In genomic region chr13:114101325-114101821, GRCh38 we compare ENCODE assay signal across 10 cellular contexts. TPM values are rescaled to one million over a fixed set of nuclear protein-coding genes. Genes with fewer than 3 reads are reported as not detected.
A peak's percentile ranks its signal among the peaks of the same experiment; 100 is the strongest.
DNase-seq lines count a peak whose midpoint lies in the region; ATAC-seq, FAIRE-seq and TF ChIP-seq lines count a peak whose summit lies in the region.
"Had no signal": no experiment of that assay in that cellular context is flagged by ENCODE, and none has a peak within 500 bp of the region (broad histone marks: within the 10 kb centered on the region; RNA-seq: fewer than 3 reads in every experiment).

No MANE protein-coding gene starts in this region.

- ATAC-seq in CD8-positive, alpha-beta T cell: no peak
- ATAC-seq in activated T-cell treated with anti-CD3 and anti-CD28 coated beads, Interleukin-2, amount 50 U/mL, for 4 hours: no peak
- peak; percentile 15 to 46 for ATAC-seq in right cardiac atrium

- H3K4me3 Mint-ChIP-seq in CD8-positive, alpha-beta T cell: no peak overlapping the region
- no peak overlapping the region for H3K4me3 Mint-ChIP-seq in activated T-cell treated with anti-CD3 and anti-CD28 coated beads, Interleukin-2, amount 50 U/mL, for 4 hours

- H3K36me3 ChIP-seq in CD8-positive, alpha-beta T cell (ENCODE audit: insufficient read depth, low read length): peaks cover 18% of the 10 kb centered on the region
- H3K36me3 ChIP-seq in sigmoid colon: no peaks in the 10 kb centered on the region

- intact Hi-C loops in CD8-positive, alpha-beta T cell (cut with DNase I, micrococcal nuclease): no loop called here
- intact Hi-C loops in right cardiac atrium (cut with DNase I): no loop called here
- intact Hi-C loops in sigmoid colon (cut with DNase I): no loop called here

- no peaks in the 10 kb centered on the region for H3K9me3 ChIP-seq in CD8-positive, alpha-beta T cell (ENCODE audit: low read length)
- H3K9me3 ChIP-seq in right cardiac atrium (ENCODE audit: control insufficient read depth, low read length): no peaks in the 10 kb centered on the region
- H3K9me3 ChIP-seq in sigmoid colon: no peaks in the 10 kb centered on the region

- no peak for TF ChIP-seq POLR2A in sigmoid colon (IDR thresholded peaks at IDR 0.05)

- peak in 1 of 7 experiments; percentile 21 for DNase-seq in CD8-positive, alpha-beta T cell
- DNase-seq in activated T-cell treated with anti-CD3 and anti-CD28 coated beads, Interleukin-2, amount 50 U/mL, for 4 hours: peak; percentile 2
- DNase-seq in right cardiac atrium: peak in 2 of 3 donors; percentile 80
- peak; percentile 77 for DNase-seq in sigmoid colon
- DNase-seq in NCI-H128 (lab: John Stamatoyannopoulos, UW; ENCODE audit: unreplicated experiment): no peak
- DNase-seq in DMS153 treated with DMSO at 0.1 percent for 48 hours (lab: John Stamatoyannopoulos, UW; ENCODE audit: unreplicated experiment): no peak
- no peak for DNase-seq in HTR-8/SVneo (ENCODE audit: insufficient read length, low spot score)
- DNase-seq in NCI-H526 (lab: John Stamatoyannopoulos, UW): no peak
- DNase-seq: activated CD4-positive, CD25-positive, alpha-beta regulatory T cell had no signal

- no peaks in the 10 kb centered on the region for H3K27me3 ChIP-seq in CD8-positive, alpha-beta T cell (ENCODE audit: insufficient read depth, low read length)
- no peaks in the 10 kb centered on the region for H3K27me3 ChIP-seq in right cardiac atrium (ENCODE audit: control insufficient read depth, insufficient read depth)
- no peaks in the 10 kb centered on the region for H3K27me3 ChIP-seq in sigmoid colon

- 37% methylated on average over 17 of the region's 17 CpGs for WGBS in right cardiac atrium
- 61 to 70% methylated on average over 17 of the region's 17 CpGs for WGBS in sigmoid colon, 2 donors

- peaks cover 48% of the 10 kb centered on the region for H3K36me3 Mint-ChIP-seq in CD8-positive, alpha-beta T cell
- H3K36me3 Mint-ChIP-seq in activated T-cell treated with anti-CD3 and anti-CD28 coated beads, Interleukin-2, amount 50 U/mL, for 4 hours (ENCODE audit: insufficient read depth): peaks cover 14% of the 10 kb centered on the region

- TF ChIP-seq CTCF in CD8-positive, alpha-beta T cell (IDR thresholded peaks at IDR 0.05): no peak
- no peak for TF ChIP-seq CTCF in sigmoid colon (IDR thresholded peaks at IDR 0.05)

- no peak overlapping the region for H3K4me3 ChIP-seq in CD8-positive, alpha-beta T cell (ENCODE audit: low read depth, low read length)
- H3K4me3 ChIP-seq in right cardiac atrium (ENCODE audit: low read length) (no peak overlapping the region), sigmoid colon (no peak overlapping the region)

- H3K27ac Mint-ChIP-seq in CD8-positive, alpha-beta T cell: peak overlapping the region; percentile 78

- FAIRE-seq in HTR-8/SVneo (lab: Jason Lieb, UNC): no peak
- FAIRE-seq: H1 had no signal

- H3K27me3 Mint-ChIP-seq in CD8-positive, alpha-beta T cell (ENCODE audit: low read depth): no peaks in the 10 kb centered on the region
- no peaks in the 10 kb centered on the region for H3K27me3 Mint-ChIP-seq in activated T-cell treated with anti-CD3 and anti-CD28 coated beads, Interleukin-2, amount 50 U/mL, for 4 hours (ENCODE audit: low read depth)

- H3K9me3 Mint-ChIP-seq in CD8-positive, alpha-beta T cell: no peaks in the 10 kb centered on the region
- no peaks in the 10 kb centered on the region for H3K9me3 Mint-ChIP-seq in activated T-cell treated with anti-CD3 and anti-CD28 coated beads, Interleukin-2, amount 50 U/mL, for 4 hours

- CTCF ChIA-PET in CD8-positive, alpha-beta T cell (lab: Charles Lee): no interaction called here

- no peak for TF ChIP-seq EP300 in sigmoid colon (IDR thresholded peaks at IDR 0.05)

- H3K27ac ChIP-seq in CD8-positive, alpha-beta T cell (ENCODE audit: low read depth, low read length): no peak overlapping the region
- H3K27ac ChIP-seq in right cardiac atrium (ENCODE audit: low read length) (peak overlapping the region; percentile 70), sigmoid colon (peak overlapping the region; percentile 63 to 83 (median 71))

- POLR2A ChIA-PET in CD8-positive, alpha-beta T cell (lab: Charles Lee): no interaction called here

- peaks cover 74% of the 10 kb centered on the region for H3K4me1 Mint-ChIP-seq in CD8-positive, alpha-beta T cell (ENCODE audit: low read depth)
- H3K4me1 Mint-ChIP-seq in activated T-cell treated with anti-CD3 and anti-CD28 coated beads, Interleukin-2, amount 50 U/mL, for 4 hours (ENCODE audit: low read depth): peaks cover 66% of the 10 kb centered on the region

- peaks cover 86% of the 10 kb centered on the region for H3K4me1 ChIP-seq in CD8-positive, alpha-beta T cell (ENCODE audit: insufficient read depth, low read length)
- H3K4me1 ChIP-seq in right cardiac atrium (ENCODE audit: control insufficient read depth, insufficient read depth, low read length) (peaks cover 4% of the 10 kb centered on the region), sigmoid colon (peaks cover 0 to 58% (median 52%) of the 10 kb centered on the region in 4 donors)

RNA-seq across cellular contexts. Expression of gene RASA3, which starts 31.1 kb away (rescaled TPM):
- total RNA-seq in CD8-positive, alpha-beta T cell: 100 to 1,000 TPM; 144 TPM
- total RNA-seq in activated T-cell treated with anti-CD3 and anti-CD28 coated beads, Interleukin-2, amount 50 U/mL, for 4 hours: 10 to 100 TPM; 23.7 to 28.7 (median 26.6) TPM
- 10 to 100 TPM in 3 of 4 donors, 1 to 10 TPM in 1; 9.4 to 15.5 (median 11.8) TPM for total RNA-seq in right cardiac atrium
- 7.4 TPM for polyA plus RNA-seq in right cardiac atrium
- 10 to 100 TPM; 15.0 to 22.4 (median 17.8) TPM for total RNA-seq in sigmoid colon
- polyA plus RNA-seq in sigmoid colon: 10 to 100 TPM in 1 of 3 donors, 1 to 10 TPM in 2; 4.2 to 16.9 (median 5.4) TPM

Comparison
In these comparisons a context has a peak if more than half of its experiments do, and no peak if none do; other contexts are left out.
1. ATAC-seq: peak in right cardiac atrium (2 of 2); none in CD8-positive, alpha-beta T cell (single experiment) and activated T-cell treated with anti-CD3 and anti-CD28 coated beads, Interleukin-2, amount 50 U/mL, for 4 hours (0 of 2).
2. DNase-seq: peak in activated T-cell treated with anti-CD3 and anti-CD28 coated beads, Interleukin-2, amount 50 U/mL, for 4 hours (single experiment), right cardiac atrium (2 of 3) and sigmoid colon (single experiment); none in NCI-H128 (single experiment), DMS153 treated with DMSO at 0.1 percent for 48 hours (single experiment), HTR-8/SVneo (single experiment) and NCI-H526 (0 of 2).
3. RNA of gene RASA3, which starts 31.1 kb away (total RNA-seq): 144 TPM in CD8-positive, alpha-beta T cell; 23.7 to 28.7 TPM in activated T-cell treated with anti-CD3 and anti-CD28 coated beads, Interleukin-2, amount 50 U/mL, for 4 hours, 15.0 to 22.4 TPM in sigmoid colon and 9.4 to 15.5 TPM in right cardiac atrium; every median in the first group is over 4 times any median in the second.